ENCODE assay signal across 12 cellular contexts in genomic region chr1:204479387-204480136, GRCh38. TPM values are rescaled to one million over a fixed set of nuclear protein-coding genes. Genes with fewer than 3 reads are reported as not detected.
DNase-seq lines count a peak whose midpoint lies in the region; ATAC-seq, FAIRE-seq and TF ChIP-seq lines count a peak whose summit lies in the region.
"Had no signal": no experiment of that assay in that cellular context is flagged by ENCODE, and none has a peak within 500 bp of the region (broad histone marks: within the 10 kb centered on the region; RNA-seq: fewer than 3 reads in every experiment).

No MANE protein-coding gene starts in this region.

- DNase-seq in Calu3 = peak; percentile 60
- peak; percentile 58 for DNase-seq in NCI-H2171 treated with DMSO at 0.1 percent for 48 hours (lab: John Stamatoyannopoulos, UW)
- peak; percentile 48 to 57 for DNase-seq in foreskin keratinocyte
- peak; percentile 83 for DNase-seq in small intestine
- no peak for DNase-seq in globus pallidus (ENCODE audit: low spot score)
- DNase-seq in activated CD4-positive, CD25-positive, alpha-beta regulatory T cell (lab: John Stamatoyannopoulos, UW) = no peak
- no peak for DNase-seq in stimulated activated CD8-positive, alpha-beta memory T cell treated with anti-CD3 and anti-CD28 coated beads, Interleukin-4, amount 100 ng/mL, for 48 hours
- DNase-seq: activated CD4-positive, alpha-beta T cell treated with anti-CD3 and anti-CD28 coated beads, Interleukin-2, amount 10 ng/mL, durations not matched to agents 7 days and 5 days; NCI-H2227 treated with DMSO at 0.1 percent for 48 hours; Right ventricle myocardium superior had no signal

- CTCF ChIA-PET in Calu3 (lab: Charles Lee) = interaction anchor here (0.5 to 4.9 kb wide), 6 partner anchors 12 to 327 kb away, joined by 3 to 29 read pairs (median 3); partner anchors contain the start of gene PIK3C2B

- peak; percentile 67 for ATAC-seq in foreskin keratinocyte
- ATAC-seq in GM19395 (IDR thresholded peaks at IDR 0.05; ENCODE audit: unreplicated experiment) = no peak

- BruUV-seq in Calu3 (replicated peaks; lab: Mats Ljungman, UMichigan) = no TSS peak

- H3K9me3 Mint-ChIP-seq in Calu3 (ENCODE audit: low read depth, unreplicated experiment) = peaks cover under 1% of the 10 kb centered on the region
- H3K9me3 Mint-ChIP-seq: activated CD4-positive, alpha-beta T cell treated with anti-CD3 and anti-CD28 coated beads, Interleukin-2, amount 10 ng/mL, durations not matched to agents 7 days and 5 days had no signal

- no peak overlapping the region for H3K4me3 ChIP-seq in small intestine (ENCODE audit: low read depth in 1 of 2, low read length in 2 of 2)

- H3K4me1 ChIP-seq in foreskin keratinocyte (peaks cover 14% of the 10 kb centered on the region), small intestine (ENCODE audit: control insufficient read depth in 2 of 2, insufficient read depth in 1 of 2, low read depth in 1 of 2, low read length in 1 of 2) (peaks cover 22 to 36% of the 10 kb centered on the region in 2 donors)

- no peak for FAIRE-seq in small intestine (lab: Jason Lieb, UNC)
- FAIRE-seq: D721Med had no signal

- peaks cover 0 to 2% of the 10 kb centered on the region in 2 donors for H3K36me3 ChIP-seq in small intestine (ENCODE audit: control insufficient read depth in 2 of 2, insufficient read depth in 2 of 2, low read length in 2 of 2)

- no peak overlapping the region for H3K27ac Mint-ChIP-seq in Calu3 (ENCODE audit: unreplicated experiment)
- H3K27ac Mint-ChIP-seq: activated CD4-positive, alpha-beta T cell treated with anti-CD3 and anti-CD28 coated beads, Interleukin-2, amount 10 ng/mL, durations not matched to agents 7 days and 5 days had no signal

- peaks cover 51% of the 10 kb centered on the region for H3K4me1 Mint-ChIP-seq in Calu3 (ENCODE audit: low read depth, unreplicated experiment)

- H3K9me3 ChIP-seq in small intestine (ENCODE audit: control insufficient read depth, low read depth) = no peaks in the 10 kb centered on the region

- WGBS in small intestine, 3 donors = 17 to 54% (median 43%) methylated on average over 13 of the region's 13 CpGs

- H3K27ac ChIP-seq in foreskin keratinocyte (no peak overlapping the region), small intestine (ENCODE audit: low read depth in 1 of 2, low read length in 1 of 2) (peak overlapping the region; percentile 24 to 59)

- intact Hi-C loops in Calu3 (cut with micrococcal nuclease; ENCODE audit: unreplicated experiment) = no loop called here

- H3K4me3 Mint-ChIP-seq in Calu3 (ENCODE audit: low read depth, unreplicated experiment) = peak overlapping the region; percentile 24
- H3K4me3 Mint-ChIP-seq: activated CD4-positive, alpha-beta T cell treated with anti-CD3 and anti-CD28 coated beads, Interleukin-2, amount 10 ng/mL, durations not matched to agents 7 days and 5 days had no signal

- H3K36me3 Mint-ChIP-seq in Calu3 (ENCODE audit: insufficient read depth, unreplicated experiment) = peaks cover 11% of the 10 kb centered on the region

- TF ChIP-seq CTCF in Calu3 (IDR thresholded peaks at IDR 0.05; ENCODE audit: unreplicated experiment) (no peak), foreskin keratinocyte (conservative IDR thresholded peaks at IDR 0.05) (no peak)

- H3K27me3 ChIP-seq in foreskin keratinocyte (no peaks in the 10 kb centered on the region), small intestine (ENCODE audit: control insufficient read depth in 2 of 2, insufficient read depth in 2 of 2, low read length in 2 of 2) (no peaks in the 10 kb centered on the region)

- H3K27me3 Mint-ChIP-seq in Calu3 (ENCODE audit: unreplicated experiment) = no peaks in the 10 kb centered on the region
- H3K27me3 Mint-ChIP-seq: activated CD4-positive, alpha-beta T cell treated with anti-CD3 and anti-CD28 coated beads, Interleukin-2, amount 10 ng/mL, durations not matched to agents 7 days and 5 days had no signal

RNA-seq across cellular contexts. Expression of gene PIK3C2B, which starts 15.0 kb away (rescaled TPM):
- 24.4 and 33.9 TPM in 2 replicates for total RNA-seq in Calu3 (2022)
- 3.0 and 3.6 TPM in 2 replicates for total RNA-seq in foreskin keratinocyte
- polyA plus RNA-seq in foreskin keratinocyte = 0.58 and 0.69 TPM in 2 replicates
- 10 to 100 TPM in 2 of 3 donors, 1 to 10 TPM in 1; 8.1 to 23.7 (median 11.2) TPM for polyA plus RNA-seq in small intestine

RNA-seq across cellular contexts. Expression of gene MDM4, which starts 36.6 kb away (rescaled TPM):
- total RNA-seq in Calu3 (2022) (101 and 106 TPM in 2 replicates), foreskin keratinocyte (14.7 and 15.2 TPM in 2 replicates)
- polyA plus RNA-seq in foreskin keratinocyte (3.1 and 3.6 TPM in 2 replicates), small intestine (1 to 10 TPM; 4.1 to 7.2 (median 6.0) TPM)

Comparison
In these comparisons a context has a peak if more than half of its experiments do, and no peak if none do; other contexts are left out.
1. DNase-seq: peak in Calu3 (single experiment), NCI-H2171 treated with DMSO at 0.1 percent for 48 hours (single experiment), foreskin keratinocyte (2 of 2) and small intestine (single experiment); none in globus pallidus (single experiment), activated CD4-positive, CD25-positive, alpha-beta regulatory T cell (0 of 4) and stimulated activated CD8-positive, alpha-beta memory T cell treated with anti-CD3 and anti-CD28 coated beads, Interleukin-4, amount 100 ng/mL, for 48 hours (single experiment).